In the genomic region with DNA sequence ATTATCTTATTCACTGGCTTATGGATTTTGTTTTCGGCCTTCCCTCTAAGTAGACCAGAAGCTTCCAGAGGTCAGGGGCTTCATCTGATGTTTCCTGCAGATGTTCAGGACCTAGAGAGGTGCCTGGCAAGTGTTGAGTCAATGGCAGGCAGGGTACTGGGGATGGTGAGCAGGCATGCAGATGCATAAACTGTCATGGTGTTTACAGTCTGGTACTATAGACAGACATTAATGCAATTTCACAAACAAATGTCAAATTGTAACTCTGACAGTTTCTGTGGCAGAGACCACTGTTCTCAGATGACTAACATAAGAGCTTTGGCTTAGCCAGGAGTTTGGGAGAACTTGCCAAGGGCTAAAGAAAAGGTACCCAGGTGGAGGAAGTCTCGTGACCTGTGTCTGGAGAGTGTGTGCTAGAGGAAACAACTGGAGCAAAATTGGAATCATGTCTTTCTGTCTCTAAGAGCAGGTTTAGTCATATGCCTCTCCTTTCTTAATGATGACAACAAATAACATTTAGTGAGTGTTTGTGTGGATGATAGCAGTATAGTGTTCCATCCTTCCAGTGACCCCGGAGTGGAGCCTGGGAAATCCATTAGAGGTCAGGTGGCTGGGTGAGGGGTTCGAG, we compare ENCODE assay signal across 10 cellular contexts. TPM values are rescaled to one million over a fixed set of nuclear protein-coding genes. Genes with fewer than 3 reads are reported as not detected.
DNase-seq lines count a peak whose midpoint lies in the region; ATAC-seq and TF ChIP-seq lines count a peak whose summit lies in the region.
"Had no signal": no experiment of that assay in that cellular context is flagged by ENCODE, and none has a peak within 500 bp of the region (broad histone marks: within the 10 kb centered on the region; RNA-seq: fewer than 3 reads in every experiment).

No MANE protein-coding gene starts in this region.

- peaks cover 3% of the 10 kb centered on the region; the same call in 1 of the 2 replicates for H3K4me1 ChIP-seq in H9 (ENCODE audit: insufficient read depth, low read length)
- peaks cover 8 to 44% of the 10 kb centered on the region in 2 donors for H3K4me1 ChIP-seq in ascending aorta
- H3K4me1 ChIP-seq in lower lobe of right lung = peaks cover 58% of the 10 kb centered on the region

- H3K14ac ChIP-seq in H9 (ENCODE audit: insufficient read depth, low read length) = no peak overlapping the region

- H3K4me3 Mint-ChIP-seq in H9 = no peak overlapping the region

- H3K79me2 ChIP-seq in H9 (ENCODE audit: insufficient read depth, low read length) = peaks cover 5% of the 10 kb centered on the region; the same call in 1 of the 2 replicates

- POLR2A ChIA-PET in GM10248 (lab: Yijun Ruan, JAX) = no interaction called here

- no peak overlapping the region for H2BK12ac ChIP-seq in H9 (ENCODE audit: insufficient read length, low read depth, low read length)

- no peak overlapping the region for H4K91ac ChIP-seq in H9 (ENCODE audit: insufficient read length, low read depth, low read length)

- peaks cover 3 to 16% (median 7%) of the 10 kb centered on the region in 3 experiments; a peak in 6 of 7 replicates for H3K36me3 Mint-ChIP-seq in H9 (ENCODE audit: insufficient read depth in 1 of 3, low read depth in 3 of 3)

- no peaks in the 10 kb centered on the region for H3K79me1 ChIP-seq in H9 (ENCODE audit: insufficient read depth, low read depth, low read length, poor library complexity, severe bottlenecking)

- H3K23me2 ChIP-seq in H9 (ENCODE audit: insufficient read length, low read depth, low read length, poor library complexity, severe bottlenecking) = no peaks in the 10 kb centered on the region

- intact Hi-C loops in ascending aorta (cut with DNase I) = loop anchor here (2.0 kb wide), 1 partner anchor 25 kb away; no protein-coding TSS in a partner anchor
- intact Hi-C loops in lower lobe of right lung (cut with DNase I) = no loop called here

- H2BK20ac ChIP-seq in H9 (ENCODE audit: low read depth, low read length, poor library complexity, severe bottlenecking) = no peak overlapping the region

- no peak overlapping the region for H3K4ac ChIP-seq in H9 (ENCODE audit: low read depth, low read length)

- no peak overlapping the region for H2BK15ac ChIP-seq in H9 (ENCODE audit: low read depth, low read length)

- H3K36me3 ChIP-seq in ascending aorta = no peaks in the 10 kb centered on the region
- H3K36me3 ChIP-seq in lower lobe of right lung = peaks cover 12% of the 10 kb centered on the region

- H3K23ac ChIP-seq in H9 (ENCODE audit: insufficient read length, low read depth, low read length) = no peak overlapping the region

- H3K4me3 ChIP-seq in ascending aorta = no peak overlapping the region
- no peak overlapping the region for H3K4me3 ChIP-seq in lower lobe of right lung

- H3K9me3 Mint-ChIP-seq in H9 = no peaks in the 10 kb centered on the region

- H2AFZ ChIP-seq in H9 (ENCODE audit: low read length) = no peak overlapping the region

- H4K5ac ChIP-seq in H9 (ENCODE audit: insufficient read length, low read depth, low read length) = no peak overlapping the region

- H3K9me3 ChIP-seq in H9 (ENCODE audit: control insufficient read depth, low read depth, low read length) (no peaks in the 10 kb centered on the region), ascending aorta (no peaks in the 10 kb centered on the region), lower lobe of right lung (no peaks in the 10 kb centered on the region)

- TF ChIP-seq CTCF in H9 (conservative IDR thresholded peaks at IDR 0.05) (no peak), ascending aorta (IDR thresholded peaks at IDR 0.05) (no peak), lower lobe of right lung (IDR thresholded peaks at IDR 0.05) (no peak), GM10248 (IDR thresholded peaks at IDR 0.05; ENCODE audit: control extremely low read depth, extremely low read depth, low read depth, missing control alignments) (no peak)

- ATAC-seq in lower lobe of right lung (no peak), GM18861 (IDR thresholded peaks at IDR 0.05; ENCODE audit: unreplicated experiment) (no peak)
- peak; percentile 32 for ATAC-seq in stimulated activated naive CD8-positive, alpha-beta T cell treated with anti-CD3 and anti-CD28 coated beads, Interleukin-15, Interleukin-2, amounts not matched to agents 100 U/mL and 50 U/mL, for 24 hours

- H3K4me2 ChIP-seq in H9 (ENCODE audit: insufficient read depth, insufficient read length, low read length) = no peak overlapping the region

- CTCF ChIA-PET in GM10248 (lab: Yijun Ruan, JAX) = interaction anchor here (1.4 to 4.2 kb wide), 3 partner anchors 10 to 57 kb away, joined by 3 to 20 read pairs (median 14); no protein-coding TSS in a partner anchor

- peak overlapping the region in 2 of 3 experiments; percentile 2 to 76; a peak in 1 of 7 replicates for H3K27ac Mint-ChIP-seq in H9

- H3K27me3 Mint-ChIP-seq in H9 (ENCODE audit: low read depth) = no peaks in the 10 kb centered on the region

- H3K27me3 ChIP-seq in H9 (ENCODE audit: insufficient read depth, low read length) = no peaks in the 10 kb centered on the region
- no peaks in the 10 kb centered on the region for H3K27me3 ChIP-seq in ascending aorta
- H3K27me3 ChIP-seq in lower lobe of right lung (ENCODE audit: low read depth) = no peaks in the 10 kb centered on the region

- H3K27ac ChIP-seq in H9 (ENCODE audit: insufficient read length, low read depth, low read length) = no peak overlapping the region
- H3K27ac ChIP-seq in ascending aorta = peak overlapping the region; percentile 67 to 81
- H3K27ac ChIP-seq in lower lobe of right lung = peak overlapping the region; percentile 66

- no CpG with 5 or more reads among the region's 4 CpGs for WGBS in H9 (ENCODE audit: extremely low coverage, insufficient read length, low lambda C conversion rate)

- DNase-seq in H9 (no peak), ascending aorta (ENCODE audit: low spot score in 2 of 2) (no peak), lower lobe of right lung (no peak), GM10248 (ENCODE audit: extremely low spot score) (no peak), mucosa of gallbladder (ENCODE audit: low spot score) (no peak), NCI-H187 (lab: John Stamatoyannopoulos, UW) (no peak)
- no peak for DNase-seq in stimulated activated naive CD8-positive, alpha-beta T cell treated with anti-CD3 and anti-CD28 coated beads, Interleukin-15, Interleukin-2, amounts not matched to agents 100 U/mL and 50 U/mL, for 24 hours
- DNase-seq: activated CD8-positive, alpha-beta memory T cell treated with anti-CD3 and anti-CD28 coated beads, Interleukin-2, amount 50 U/mL, for 4 hours; MM.1S had no signal

- H3K18ac ChIP-seq in H9 (ENCODE audit: insufficient read length, low read depth, low read length) = no peak overlapping the region

- no peak overlapping the region for H3T11ph ChIP-seq in H9 (ENCODE audit: low read length)

- H2BK120ac ChIP-seq in H9 (ENCODE audit: low read depth, low read length, poor library complexity, severe bottlenecking) = no peak overlapping the region

- no peak overlapping the region for H3K56ac ChIP-seq in H9 (ENCODE audit: insufficient read length, low read depth, low read length)

- no peaks in the 10 kb centered on the region for H4K20me1 ChIP-seq in H9 (ENCODE audit: control insufficient read depth, insufficient read depth, insufficient read length)

- no peak overlapping the region for H2AK5ac ChIP-seq in H9 (ENCODE audit: insufficient read length, low read length)

- H3K9ac ChIP-seq in H9 (ENCODE audit: extremely low read depth, insufficient read length, low read length) = no peak overlapping the region

- peaks cover 19 to 31% of the 10 kb centered on the region in 2 experiments for H3K4me1 Mint-ChIP-seq in H9

- H2BK5ac ChIP-seq in H9 (ENCODE audit: insufficient read length, low read length) = no peak overlapping the region

- no peak overlapping the region for H4K8ac ChIP-seq in H9 (replicated peaks; ENCODE audit: insufficient read length, low read depth, low read length)

RNA-seq across cellular contexts. Expression of gene TRAK1, which starts 53.7 kb away (rescaled TPM):
- total RNA-seq in H9 (2021) (30.6 and 34.2 TPM in 2 replicates), ascending aorta (37.5 TPM), lower lobe of right lung (50.6 TPM), mucosa of gallbladder (101 TPM)
